12 cellular contexts compared by ENCODE assay signal in the genomic region with DNA sequence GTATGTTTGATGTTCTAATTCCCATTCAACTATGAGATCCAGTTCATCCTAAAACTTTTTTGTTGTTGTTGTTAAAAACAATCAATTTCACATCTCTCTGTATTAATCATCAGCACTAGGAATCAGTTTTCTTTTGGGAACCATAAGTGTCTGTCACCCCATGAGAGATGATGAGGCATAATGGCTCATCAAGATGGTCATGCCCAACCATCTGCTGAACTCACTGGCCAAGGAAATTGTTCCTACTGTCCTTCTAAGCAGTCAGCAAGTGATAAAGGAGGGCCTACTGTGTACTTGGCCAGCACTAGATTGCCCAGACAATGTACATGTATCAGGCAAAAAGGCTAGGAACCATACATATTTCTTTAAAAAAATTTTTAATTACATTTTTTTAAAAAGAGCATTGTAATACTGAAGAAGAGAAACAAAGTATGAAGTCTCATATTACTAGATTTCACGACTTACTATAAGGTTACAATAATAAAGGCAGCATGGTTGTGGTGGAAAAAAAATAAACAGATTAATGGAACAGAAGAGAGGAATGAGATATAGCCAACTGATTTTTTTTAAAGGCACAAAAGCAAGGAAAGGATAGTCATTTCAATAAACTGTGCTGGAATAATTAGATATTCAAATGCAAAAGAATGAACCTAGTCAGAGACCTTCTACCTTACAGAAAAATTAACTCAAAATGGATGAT.
"Had no signal": no experiment of that assay in that cellular context is flagged by ENCODE, and none has a peak within 500 bp of the region (broad histone marks: within the 10 kb centered on the region; RNA-seq: fewer than 3 reads in every experiment).

No MANE protein-coding gene starts in this region.

- DNase-seq: activated CD8-positive, alpha-beta memory T cell treated with anti-CD3 and anti-CD28 coated beads, Interleukin-2, amount 50 U/mL, for 4 hours; activated CD8-positive, alpha-beta T cell treated with anti-CD3 and anti-CD28 coated beads for 36 hours; activated naive CD8-positive, alpha-beta T cell treated with anti-CD3 and anti-CD28 coated beads, Interleukin-2, amount 10 ng/mL, durations not matched to agents 7 days and 5 days; effector memory CD8-positive, alpha-beta T cell; foreskin keratinocyte; natural killer cell; right lobe of liver; stimulated activated CD4-positive, alpha-beta T cell treated with anti-CD3 and anti-CD28 coated beads, Interleukin-12 subunit alpha, Interleukin-12 subunit beta, amount 100 ng/mL, for 4 hours; stimulated activated naive CD4-positive, alpha-beta T cell treated with Interleukin-2 at 50 U/mL for 16 hours; T-helper 9 cell had no signal

- H3K4me3 ChIP-seq: ascending aorta, right lobe of liver had no signal

- ATAC-seq: activated CD8-positive, alpha-beta T cell treated with anti-CD3 and anti-CD28 coated beads for 36 hours; effector memory CD8-positive, alpha-beta T cell; foreskin keratinocyte; left lobe of liver; natural killer cell; right lobe of liver had no signal
